18 cellular contexts compared by ENCODE assay signal in the genomic region with DNA sequence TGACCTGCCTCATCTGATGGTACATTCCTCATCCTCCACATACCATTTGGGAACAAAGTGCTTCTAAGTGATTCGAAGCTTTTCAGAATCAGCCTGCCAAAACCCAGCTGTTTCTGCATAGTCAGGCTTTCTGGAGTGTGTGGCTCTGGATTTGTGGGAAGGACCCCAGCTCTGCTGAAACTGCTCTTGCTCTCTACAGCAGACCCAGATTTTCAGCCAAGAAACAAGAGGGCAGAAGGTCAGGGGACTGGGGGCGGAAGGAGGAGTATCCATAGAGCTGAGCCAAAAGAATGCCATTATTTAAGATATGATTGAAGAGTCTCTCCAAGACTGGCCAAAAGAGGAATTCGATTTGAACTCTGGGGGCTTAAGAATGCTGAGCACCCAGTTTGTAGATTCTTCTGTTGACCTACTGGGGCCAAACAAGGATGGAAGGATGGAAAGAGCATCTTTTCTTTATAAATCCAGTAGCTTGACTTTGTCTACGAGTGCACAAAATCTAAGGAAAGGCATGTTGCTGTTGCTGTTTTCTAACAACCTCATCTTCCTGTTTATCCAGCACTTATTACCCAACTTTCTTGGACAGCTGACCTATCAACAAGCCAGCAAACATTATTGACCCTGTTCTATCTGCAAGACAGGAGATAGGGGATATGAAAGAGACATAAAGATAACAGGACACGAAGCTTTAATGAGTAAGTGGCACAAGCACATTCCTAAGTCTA. TPM values are rescaled to one million over a fixed set of nuclear protein-coding genes. Genes with fewer than 3 reads are reported as not detected.
DNase-seq lines count a peak whose midpoint lies in the region; ATAC-seq and TF ChIP-seq lines count a peak whose summit lies in the region.
"Had no signal": no experiment of that assay in that cellular context is flagged by ENCODE, and none has a peak within 500 bp of the region (broad histone marks: within the 10 kb centered on the region; RNA-seq: fewer than 3 reads in every experiment).

No MANE protein-coding gene starts in this region.

- H3K27ac ChIP-seq in thoracic aorta: peak overlapping the region; percentile 86 to 88
- H3K27ac ChIP-seq: foreskin keratinocyte, PC-9 had no signal

- no peaks in the 10 kb centered on the region for H3K27me3 Mint-ChIP-seq in chondrocyte (ENCODE audit: low read depth)
- H3K27me3 Mint-ChIP-seq in CD14-positive monocyte (ENCODE audit: low read depth in 3 of 3): peaks cover 0 to 4% (median 2%) of the 10 kb centered on the region in 3 donors

- H3K4me1 Mint-ChIP-seq in chondrocyte (ENCODE audit: low read depth) (peaks cover 80% of the 10 kb centered on the region), CD14-positive monocyte (no peaks in the 10 kb centered on the region)
- H3K4me1 Mint-ChIP-seq: CD8-positive, alpha-beta memory T cell had no signal

- H3K4me3 ChIP-seq in thoracic aorta: no peak overlapping the region
- H3K4me3 ChIP-seq: PC-9 had no signal

- TF ChIP-seq CTCF in chondrocyte (IDR thresholded peaks at IDR 0.05) (no peak), thoracic aorta (IDR thresholded peaks at IDR 0.05) (no peak), CD14-positive monocyte (IDR thresholded peaks at IDR 0.05) (no peak)

- DNase-seq in chondrocyte (ENCODE audit: low spot score): no peak
- DNase-seq in left cardiac atrium: no peak
- peak; percentile 47 for DNase-seq in mucosa of gallbladder (ENCODE audit: low spot score)
- no peak for DNase-seq in thoracic aorta (ENCODE audit: low spot score)
- DNase-seq in stimulated activated naive CD8-positive, alpha-beta T cell treated with anti-CD3 and anti-CD28 coated beads, Interleukin-15, Interleukin-2, amounts not matched to agents 100 U/mL and 50 U/mL, for 24 hours: no peak
- DNase-seq in CD14-positive monocyte (ENCODE audit: low spot score): no peak
- DNase-seq: amniotic stem cell; CD8-positive, alpha-beta memory T cell; cerebellar nuclear complex; DMS79; foreskin keratinocyte; naive thymus-derived CD4-positive, alpha-beta T cell; PC-9 had no signal

- intact Hi-C loops in left cardiac atrium (cut with DNase I) (no loop called here), CD14-positive monocyte (cut with micrococcal nuclease) (no loop called here)

- peak overlapping the region; percentile 77 for H3K27ac Mint-ChIP-seq in chondrocyte (ENCODE audit: unreplicated experiment)
- no peak overlapping the region for H3K27ac Mint-ChIP-seq in CD14-positive monocyte
- H3K27ac Mint-ChIP-seq: activated T-helper 2 cell treated with anti-CD3 and anti-CD28 coated beads, Interferon-gamma antibody, Interleukin-2, Interleukin-4, amounts not matched to agents 10 μg/mL and 5 μg/mL and 100 μg/mL, durations not matched to agents 14 hours and 24 hours and 36 hours; naive thymus-derived CD4-positive, alpha-beta T cell; progenitor cell of endocrine pancreas had no signal

- H3K36me3 ChIP-seq in thoracic aorta: peaks cover 12% of the 10 kb centered on the region

- H3K4me3 Mint-ChIP-seq in chondrocyte (ENCODE audit: unreplicated experiment): no peak overlapping the region
- no peak overlapping the region for H3K4me3 Mint-ChIP-seq in CD14-positive monocyte
- H3K4me3 Mint-ChIP-seq: CD8-positive, alpha-beta memory T cell; naive thymus-derived CD4-positive, alpha-beta T cell had no signal

- no peaks in the 10 kb centered on the region for H3K27me3 ChIP-seq in thoracic aorta (replicated peaks; ENCODE audit: insufficient read depth)
- H3K27me3 ChIP-seq: foreskin keratinocyte had no signal

- H3K9me3 Mint-ChIP-seq in chondrocyte (ENCODE audit: low read depth) (peaks cover 6% of the 10 kb centered on the region), CD14-positive monocyte (peaks cover 0 to 3% (median 0%) of the 10 kb centered on the region in 7 donors)
- H3K9me3 Mint-ChIP-seq: CD8-positive, alpha-beta memory T cell had no signal

- ATAC-seq in left cardiac atrium: peak; percentile 11 to 76
- ATAC-seq in thoracic aorta (ENCODE audit: insufficient number of reproducible peaks, low FRiP score, low read depth): peak; percentile 39
- no peak for ATAC-seq in stimulated activated naive CD8-positive, alpha-beta T cell treated with anti-CD3 and anti-CD28 coated beads, Interleukin-15, Interleukin-2, amounts not matched to agents 100 U/mL and 50 U/mL, for 24 hours
- ATAC-seq in HG02759 (IDR thresholded peaks at IDR 0.05; ENCODE audit: unreplicated experiment): no peak
- no peak for ATAC-seq in GM19328 (IDR thresholded peaks at IDR 0.05; ENCODE audit: unreplicated experiment)
- ATAC-seq: foreskin keratinocyte; naive thymus-derived CD4-positive, alpha-beta T cell had no signal

- H3K36me3 Mint-ChIP-seq in chondrocyte (ENCODE audit: low read depth) (peaks cover 52% of the 10 kb centered on the region), CD14-positive monocyte (no peaks in the 10 kb centered on the region)
- H3K36me3 Mint-ChIP-seq: CD8-positive, alpha-beta memory T cell had no signal

- H3K9me3 ChIP-seq in thoracic aorta: no peaks in the 10 kb centered on the region

- peaks cover 50 to 62% of the 10 kb centered on the region in 2 donors for H3K4me1 ChIP-seq in thoracic aorta (ENCODE audit: control insufficient read depth in 1 of 2, low read depth in 2 of 2)
- H3K4me1 ChIP-seq: foreskin keratinocyte had no signal

RNA-seq across cellular contexts. Expression of a gene that starts 29.2 kb away (rescaled TPM):
- total RNA-seq in chondrocyte (1,189 to 1,311 TPM (median 1,232 TPM) in 3 replicates), left cardiac atrium (100 to 1,000 TPM; 121 to 122 TPM), mucosa of gallbladder (241 TPM), thoracic aorta (1,000 to 10,000 TPM in 1 of 2 donors, 100 to 1,000 TPM in 1; 824 to 1,103 TPM)
- polyA plus RNA-seq in CD14-positive monocyte: under 1 TPM in 1 of 2 donors, not detected in 1; 0.16 TPM
- total RNA-seq: M059J, PC-9 had no signal

RNA-seq across cellular contexts. Expression of a gene that starts 51.0 kb away (rescaled TPM):
- total RNA-seq in chondrocyte (9.1 to 14.4 TPM (median 11.2 TPM) in 3 replicates), left cardiac atrium (10 to 100 TPM in 1 of 2 donors, 1 to 10 TPM in 1; 9.8 to 20.8 TPM), mucosa of gallbladder (104 TPM), thoracic aorta (100 to 1,000 TPM; 146 to 172 TPM)
- polyA plus RNA-seq in CD14-positive monocyte: under 1 TPM; 0.24 to 0.55 TPM
- total RNA-seq: M059J had no signal

Comparison
In these comparisons a context has a peak if more than half of its experiments do, and no peak if none do; other contexts are left out.
1. ATAC-seq: peak in left cardiac atrium (2 of 2) and thoracic aorta (single experiment); none in stimulated activated naive CD8-positive, alpha-beta T cell treated with anti-CD3 and anti-CD28 coated beads, Interleukin-15, Interleukin-2, amounts not matched to agents 100 U/mL and 50 U/mL, for 24 hours (single experiment), HG02759 (single experiment) and GM19328 (single experiment).